In the genomic region with DNA sequence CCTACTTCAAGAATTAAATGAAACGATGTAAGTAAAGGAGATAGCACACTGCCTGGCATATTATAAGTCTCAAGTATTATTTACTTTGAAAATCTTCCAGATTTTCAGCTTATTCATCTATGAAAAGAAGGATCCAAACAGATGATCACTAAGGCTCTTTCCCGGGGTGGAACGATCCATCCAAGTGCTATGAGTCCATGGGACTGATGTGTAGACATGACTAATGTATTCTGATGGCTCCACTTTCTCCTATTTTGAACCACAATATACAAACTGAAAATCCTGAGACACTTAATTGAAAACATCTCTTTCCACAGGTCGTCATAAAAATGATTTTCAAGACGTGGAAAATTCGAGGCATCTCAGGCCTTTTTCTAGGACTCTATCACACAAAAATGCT, we compare ENCODE assay signal across 18 cellular contexts. TPM values are rescaled to one million over a fixed set of nuclear protein-coding genes. Genes with fewer than 3 reads are reported as not detected.
DNase-seq lines count a peak whose midpoint lies in the region; ATAC-seq and TF ChIP-seq lines count a peak whose summit lies in the region.
"Had no signal": no experiment of that assay in that cellular context is flagged by ENCODE, and none has a peak within 500 bp of the region (broad histone marks: within the 10 kb centered on the region; RNA-seq: fewer than 3 reads in every experiment).

No MANE protein-coding gene starts in this region.

- no peaks in the 10 kb centered on the region for H3K36me3 ChIP-seq in neuronal stem cell (replicated peaks in 1 of 2; ENCODE audit: control insufficient read depth in 2 of 2, insufficient read depth in 2 of 2, low read length in 2 of 2)

- H3K27ac ChIP-seq in neuronal stem cell (replicated peaks; ENCODE audit: low read length), result no peak overlapping the region
- H3K27ac ChIP-seq: SK-N-MC had no signal

- POLR2A ChIA-PET in GM10248 (lab: Yijun Ruan, JAX), result no interaction called here

- H3K4me2 ChIP-seq in neuronal stem cell (ENCODE audit: insufficient read depth, low read length, poor library complexity, severe bottlenecking), result no peak overlapping the region
- H3K4me2 ChIP-seq: GM23338 had no signal

- H3K4me3 ChIP-seq in fibroblast of mammary gland (ENCODE audit: control insufficient read depth, low read depth, low read length) (no peak overlapping the region), neuronal stem cell (ENCODE audit: low read length in 2 of 2) (no peak overlapping the region)
- H3K4me3 ChIP-seq: GM12878, GM23338, K562, SK-N-MC had no signal

- no peak overlapping the region for H2BK5ac ChIP-seq in neuronal stem cell (ENCODE audit: low read length)

- no peak overlapping the region for H4K91ac ChIP-seq in neuronal stem cell (ENCODE audit: low read depth, low read length, poor library complexity)

- no peaks in the 10 kb centered on the region for H3K27me3 ChIP-seq in neuronal stem cell (ENCODE audit: control insufficient read depth in 3 of 3, insufficient read depth in 3 of 3, low read depth in 1 of 3, low read length in 3 of 3)

- H3K9ac ChIP-seq in neuronal stem cell (ENCODE audit: low read depth, low read length, poor library complexity), result no peak overlapping the region

- H2AK5ac ChIP-seq in neuronal stem cell (ENCODE audit: low read depth, low read length), result no peak overlapping the region

- no peak overlapping the region for H2AFZ ChIP-seq in neuronal stem cell (ENCODE audit: low read length)
- H2AFZ ChIP-seq: GM23338 had no signal

- no peak overlapping the region for H2BK15ac ChIP-seq in neuronal stem cell (ENCODE audit: low read length)

- no peaks in the 10 kb centered on the region for H3K9me3 ChIP-seq in neuronal stem cell (replicated peaks in 1 of 2; ENCODE audit: control insufficient read depth in 2 of 2, insufficient read depth in 1 of 2, low read depth in 1 of 2, low read length in 2 of 2)

- no peak overlapping the region for H3K14ac ChIP-seq in neuronal stem cell (ENCODE audit: low read length)

- no peaks in the 10 kb centered on the region for H3K4me1 ChIP-seq in neuronal stem cell (ENCODE audit: control insufficient read depth in 2 of 2, insufficient read depth in 1 of 2, low read depth in 1 of 2, low read length in 2 of 2)

- no peak for ATAC-seq in GM19023 (IDR thresholded peaks at IDR 0.05; ENCODE audit: unreplicated experiment)
- ATAC-seq: GM12878, GM23338, K562 had no signal

- H2BK120ac ChIP-seq in neuronal stem cell (ENCODE audit: low read depth, low read length), result no peak overlapping the region

- H3K23ac ChIP-seq in neuronal stem cell (ENCODE audit: low read depth, low read length, poor library complexity), result no peak overlapping the region

- H3K79me1 ChIP-seq in neuronal stem cell (ENCODE audit: low read depth, low read length), result peaks cover 1% of the 10 kb centered on the region

- WGBS in neuronal stem cell (ENCODE audit: extremely low coverage in 2 of 2, insufficient read length in 2 of 2, insufficient replicate concordance in 1 of 2), 2 donors, result no CpG with 5 or more reads among the region's 6 CpGs

- TF ChIP-seq CTCF in fibroblast of mammary gland (conservative IDR thresholded peaks at IDR 0.05; ENCODE audit: control insufficient read depth, insufficient read depth, low read depth, low read length) (no peak), GM10248 (IDR thresholded peaks at IDR 0.05; ENCODE audit: control extremely low read depth, extremely low read depth, low read depth, missing control alignments) (no peak)

- CTCF ChIA-PET in GM10248 (lab: Yijun Ruan, JAX), result no interaction called here

- no peak overlapping the region for H2BK12ac ChIP-seq in neuronal stem cell (ENCODE audit: low read length)

- no peak overlapping the region for H3K18ac ChIP-seq in neuronal stem cell (ENCODE audit: low read length)

- H4K8ac ChIP-seq in neuronal stem cell (ENCODE audit: low read depth, low read length), result no peak overlapping the region

- H3K4ac ChIP-seq in neuronal stem cell (ENCODE audit: low read length), result no peak overlapping the region

- DNase-seq in AG20443 (ENCODE audit: low spot score), result peak; percentile 41
- DNase-seq in LHCN-M2 (ENCODE audit: low read depth), result peak; percentile 58
- peak; percentile 92 for DNase-seq in fibroblast of mammary gland (ENCODE audit: low read depth)
- no peak for DNase-seq in DMS153 (lab: John Stamatoyannopoulos, UW)
- DNase-seq in neuronal stem cell (ENCODE audit: low spot score), result no peak
- no peak for DNase-seq in GM10248 (ENCODE audit: extremely low spot score)
- DNase-seq: C1 segment of cervical spinal cord, DMS 273 treated with DMSO at 0.1 percent for 48 hours, NCI-H1048, NCI-H1436 treated with DMSO at 0.1 percent for 48 hours, NCI-H2081, Right ventricle myocardium superior, T-helper 1 cell had no signal

RNA-seq across cellular contexts. Expression of a gene that starts 33.4 kb away (rescaled TPM):
- total RNA-seq in LHCN-M2 (2014; rRNA removed), result 0.06 TPM in 2 replicates
- 0.06 TPM for polyA plus RNA-seq in LHCN-M2 (2012)
- not detected for polyA plus RNA-seq in neuronal stem cell (2013, experiment 1 of 2)
- not detected for polyA plus RNA-seq in neuronal stem cell (2013, experiment 2 of 2)
- total RNA-seq: GM23338, K562, Right ventricle myocardium superior had no signal
- polyA plus RNA-seq: GM23338, K562 had no signal

Comparison
In these comparisons a context has a peak if more than half of its experiments do, and no peak if none do; other contexts are left out.
1. DNase-seq: peak in AG20443 (single experiment), LHCN-M2 (single experiment) and fibroblast of mammary gland (single experiment); none in DMS153 (single experiment), neuronal stem cell (single experiment) and GM10248 (single experiment).